8 cellular contexts compared by ENCODE assay signal in the genomic region with DNA sequence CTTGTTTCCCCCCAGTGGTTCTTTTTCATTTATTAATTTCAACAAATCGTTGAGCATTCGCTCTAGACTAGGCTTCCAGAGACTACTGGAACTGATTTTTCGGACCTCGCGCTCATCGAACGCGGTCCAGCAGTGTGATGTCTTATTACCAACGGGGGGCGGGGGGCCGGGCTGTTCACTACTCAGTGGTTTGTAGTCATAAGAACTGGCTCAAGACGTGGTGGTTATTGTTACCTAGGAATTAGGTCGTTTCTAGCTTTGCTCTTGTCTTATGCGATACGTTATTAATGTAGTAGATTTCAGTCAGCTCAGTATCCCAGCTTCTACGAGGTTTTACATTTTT. TPM values are rescaled to one million over a fixed set of nuclear protein-coding genes. Genes with fewer than 3 reads are reported as not detected.
DNase-seq lines count a peak whose midpoint lies in the region; ATAC-seq lines count a peak whose summit lies in the region.

No MANE protein-coding gene starts in this region.

- H3K9me3 ChIP-seq in endocrine pancreas (ENCODE audit: control insufficient read depth, low read length): no peaks in the 10 kb centered on the region

- DNase-seq in NCI-H1417 (lab: John Stamatoyannopoulos, UW): peak in 2 of 3 experiments; percentile 36 to 44
- DNase-seq in NCI-H1417 treated with DMSO at 0.1 percent for 48 hours (lab: John Stamatoyannopoulos, UW): no peak
- peak; percentile 39 for DNase-seq in OCI-M1 (lab: John Stamatoyannopoulos, UW)
- DNase-seq in naive B cell: no peak
- no peak for DNase-seq in pons (ENCODE audit: low spot score)
- no peak for DNase-seq in activated CD8-positive, alpha-beta memory T cell treated with anti-CD3 and anti-CD28 coated beads for 24 hours

- H3K27me3 Mint-ChIP-seq in naive B cell: no peaks in the 10 kb centered on the region

- peaks cover 11 to 18% of the 10 kb centered on the region in 2 donors for H3K36me3 Mint-ChIP-seq in naive B cell

- peak overlapping the region; percentile 92 to 99 (median 96) for H3K4me3 Mint-ChIP-seq in naive B cell

- no peaks in the 10 kb centered on the region for H3K27me3 ChIP-seq in endocrine pancreas (ENCODE audit: control insufficient read depth, insufficient read depth, low read length)

- H3K36me3 ChIP-seq in endocrine pancreas (ENCODE audit: control insufficient read depth, insufficient read depth, low read length): peaks cover 11% of the 10 kb centered on the region

- peaks cover 13% of the 10 kb centered on the region for H3K4me1 ChIP-seq in endocrine pancreas (ENCODE audit: control insufficient read depth, insufficient read depth, low read length)

- H3K4me3 ChIP-seq in endocrine pancreas (ENCODE audit: control insufficient read depth, insufficient read depth, low read length): peak overlapping the region; percentile 97

- no peaks in the 10 kb centered on the region for H3K9me3 Mint-ChIP-seq in naive B cell

- H3K9ac ChIP-seq in endocrine pancreas (ENCODE audit: control insufficient read depth, insufficient read depth, low read length): peak overlapping the region; percentile 91

- H3K4me1 Mint-ChIP-seq in naive B cell: peaks cover 16 to 36% (median 21%) of the 10 kb centered on the region in 3 donors

- peak overlapping the region; percentile 96 to 99 (median 98) for H3K27ac Mint-ChIP-seq in naive B cell

- no peak for ATAC-seq in naive B cell (ENCODE audit: low read depth in 2 of 2)
- ATAC-seq in HG02970 (IDR thresholded peaks at IDR 0.05; ENCODE audit: low FRiP score, unreplicated experiment): no peak

RNA-seq across cellular contexts. Expression of a gene that starts 0.9 kb away (rescaled TPM):
- polyA plus RNA-seq in naive B cell (ENCODE audit: low read depth in 6 of 6): 10 to 100 TPM; 33.9 to 88.8 (median 37.7) TPM

Comparison
In these comparisons a context has a peak if more than half of its experiments do, and no peak if none do; other contexts are left out.
1. DNase-seq: peak in NCI-H1417 (2 of 3) and OCI-M1 (single experiment); none in NCI-H1417 treated with DMSO at 0.1 percent for 48 hours (single experiment), naive B cell (single experiment), pons (single experiment) and activated CD8-positive, alpha-beta memory T cell treated with anti-CD3 and anti-CD28 coated beads for 24 hours (single experiment).